18 cellular contexts compared by ENCODE assay signal in genomic region chr6:20808439-20808838, GRCh38.
A peak's percentile ranks its signal among the peaks of the same experiment; 100 is the strongest.
DNase-seq lines count a peak whose midpoint lies in the region; ATAC-seq and TF ChIP-seq lines count a peak whose summit lies in the region.
"Had no signal": no experiment of that assay in that cellular context is flagged by ENCODE, and none has a peak within 500 bp of the region (broad histone marks: within the 10 kb centered on the region; RNA-seq: fewer than 3 reads in every experiment).

No MANE protein-coding gene starts in this region.

- peaks cover 3% of the 10 kb centered on the region for H3K9me1 ChIP-seq in IMR-90 (ENCODE audit: insufficient read depth, low read length)

- no peak overlapping the region for H2BK120ac ChIP-seq in IMR-90 (ENCODE audit: low read depth, low read length)

- H3K9me3 ChIP-seq in GM23248 (ENCODE audit: low read depth) (peaks cover 5% of the 10 kb centered on the region), IMR-90 (ENCODE audit: control insufficient read depth, insufficient read depth, low read length) (no peaks in the 10 kb centered on the region; the same call in 1 of the 2 replicates), muscle layer of colon (ENCODE audit: low read length) (peaks cover 4% of the 10 kb centered on the region), subcutaneous abdominal adipose tissue (ENCODE audit: control insufficient read depth in 5 of 5, low read length in 5 of 5) (peaks cover 0 to 14% (median 8%) of the 10 kb centered on the region in 5 donors)
- H3K9me3 ChIP-seq: BE2C had no signal

- H3K4me2 ChIP-seq in GM23248 (ENCODE audit: unreplicated experiment) = no peak overlapping the region
- H3K4me2 ChIP-seq in IMR-90 (ENCODE audit: low read depth, low read length) = no peak overlapping the region
- H3K4me2 ChIP-seq: GM23338 had no signal

- H3K56ac ChIP-seq in IMR-90 (ENCODE audit: extremely low read depth, insufficient read depth, low read length) = no peak overlapping the region

- no peak overlapping the region for H4K8ac ChIP-seq in IMR-90 (ENCODE audit: low read depth in 2 of 2, low read length in 2 of 2)

- H4K20me1 ChIP-seq in GM23248 (ENCODE audit: insufficient read depth) (no peaks in the 10 kb centered on the region), IMR-90 (ENCODE audit: insufficient read depth, low read length) (no peaks in the 10 kb centered on the region)

- no peak overlapping the region for H3K14ac ChIP-seq in IMR-90 (replicated peaks; ENCODE audit: low read depth, low read length)

- no peak overlapping the region for H3K27ac Mint-ChIP-seq in immature natural killer cell
- H3K27ac Mint-ChIP-seq: IgD-negative memory B cell had no signal

- no peak overlapping the region for H3K27ac ChIP-seq in GM23248
- H3K27ac ChIP-seq in IMR-90 (ENCODE audit: insufficient read depth, low read length) = no peak overlapping the region
- peak overlapping the region; percentile 36 for H3K27ac ChIP-seq in muscle layer of colon (ENCODE audit: low read depth, low read length)
- H3K27ac ChIP-seq in subcutaneous abdominal adipose tissue (ENCODE audit: low read depth, low read length) = peak overlapping the region; percentile 35

- H3K4ac ChIP-seq in IMR-90 (ENCODE audit: low read depth, low read length) = no peak overlapping the region

- peaks cover 4 to 5% of the 10 kb centered on the region in 2 donors for H3K4me1 Mint-ChIP-seq in immature natural killer cell

- 0 out of 2 replicates have a peak, but pooled peaks cover 3% of the 10 kb centered on the region for H3K9me2 ChIP-seq in GM23248 (ENCODE audit: insufficient read depth)

- TF ChIP-seq POLR2A in IMR-90 (IDR thresholded peaks at IDR 0.05; ENCODE audit: low read depth, low read length) = no peak

- no peaks in the 10 kb centered on the region for H3K27me3 Mint-ChIP-seq in immature natural killer cell (ENCODE audit: low read depth in 3 of 3)
- H3K27me3 Mint-ChIP-seq: CD4-positive, CD25-positive, alpha-beta regulatory T cell; CD8-positive, alpha-beta memory T cell; IgD-negative memory B cell had no signal

- H3K23ac ChIP-seq in IMR-90 (ENCODE audit: low read depth, low read length) = no peak overlapping the region

- CTCF ChIA-PET in IMR-90 (lab: Yijun Ruan, JAX) = interaction anchor here (0.5 kb wide), 1 partner anchor 58 kb away, joined by 3 read pairs; no protein-coding TSS in a partner anchor

- dilution Hi-C loops in IMR-90 (cut with HindIII; ENCODE audit: low sequenced_read_pairs, unreplicated experiment) = no loop called here

- WGBS in GM23248 (ENCODE audit: low coverage in 1 of 2, low lambda C conversion rate in 2 of 2, missing lambda C conversion rate in 2 of 2), 2 experiments = 55% methylated on average over 2 of the region's 2 CpGs
- no CpG with 5 or more reads among the region's 2 CpGs for WGBS in IMR-90 (ENCODE audit: extremely low coverage in 2 of 2, insufficient read length in 1 of 2), 2 experiments

- TF ChIP-seq RAD21 in IMR-90 (IDR thresholded peaks at IDR 0.05; ENCODE audit: low read length) = no peak

- H3K18ac ChIP-seq in IMR-90 (ENCODE audit: low read depth, low read length) = peak overlapping the region; percentile 46; the same call in 1 of the 2 replicates

- ATAC-seq in IMR-90 (ENCODE audit: low read depth) = no peak
- ATAC-seq in GM21381 (IDR thresholded peaks at IDR 0.05; ENCODE audit: unreplicated experiment) = no peak
- ATAC-seq: GM23338 had no signal

- H3K36me3 ChIP-seq in GM23248 (ENCODE audit: low read depth) (peaks cover 3% of the 10 kb centered on the region; the same call in 1 of the 2 replicates), IMR-90 (ENCODE audit: control insufficient read depth, insufficient read depth, low read length) (no peaks in the 10 kb centered on the region), muscle layer of colon (ENCODE audit: insufficient read depth, low read length) (no peaks in the 10 kb centered on the region), subcutaneous abdominal adipose tissue (ENCODE audit: control insufficient read depth in 5 of 5, insufficient read depth in 5 of 5, low read length in 5 of 5) (no peaks in the 10 kb centered on the region)
- H3K36me3 ChIP-seq: BE2C had no signal

- 0 out of 2 replicates have a peak overlapping the region, but pooled peaks have one; percentile 32 for H2AFZ ChIP-seq in GM23248
- no peak overlapping the region for H2AFZ ChIP-seq in IMR-90 (replicated peaks; ENCODE audit: low read length, poor library complexity)
- H2AFZ ChIP-seq: GM23338 had no signal

- H3K9ac ChIP-seq in GM23248 (no peak overlapping the region), IMR-90 (ENCODE audit: low read depth, low read length) (no peak overlapping the region), muscle layer of colon (ENCODE audit: low read length) (no peak overlapping the region), subcutaneous abdominal adipose tissue (ENCODE audit: low read length in 5 of 5) (no peak overlapping the region)

- TF ChIP-seq CTCF in IMR-90 (conservative IDR thresholded peaks at IDR 0.05; ENCODE audit: low read depth, low read length) = no peak

- H3K4me1 ChIP-seq in GM23248 (ENCODE audit: insufficient read depth) (peaks cover 25% of the 10 kb centered on the region), IMR-90 (ENCODE audit: control insufficient read depth, insufficient read depth, low read length) (peaks cover 8% of the 10 kb centered on the region), muscle layer of colon (ENCODE audit: insufficient read depth, low read length) (peaks cover 33% of the 10 kb centered on the region), subcutaneous abdominal adipose tissue (ENCODE audit: control insufficient read depth in 5 of 5, insufficient read depth in 5 of 5, low read length in 5 of 5) (peaks cover 0 to 31% (median 14%) of the 10 kb centered on the region in 5 donors)

- no peaks in the 10 kb centered on the region for H3K27me3 ChIP-seq in GM23248 (replicated peaks; ENCODE audit: insufficient read depth)
- H3K27me3 ChIP-seq in IMR-90 (ENCODE audit: control insufficient read depth, insufficient read depth, low read length) = no peaks in the 10 kb centered on the region
- no peaks in the 10 kb centered on the region for H3K27me3 ChIP-seq in muscle layer of colon (ENCODE audit: control insufficient read depth in 1 of 2, insufficient read depth in 2 of 2, low read length in 2 of 2)
- H3K27me3 ChIP-seq in subcutaneous abdominal adipose tissue (ENCODE audit: control insufficient read depth in 5 of 5, insufficient read depth in 4 of 5, low read length in 5 of 5) = no peaks in the 10 kb centered on the region
- H3K27me3 ChIP-seq: BE2C had no signal

- no peak overlapping the region for H4K91ac ChIP-seq in IMR-90 (ENCODE audit: insufficient read depth, low read depth, low read length)

- intact Hi-C loops in IMR-90 (cut with micrococcal nuclease) = no loop called here

- no TSS peak for BruUV-seq in IMR-90 (replicated peaks; lab: Mats Ljungman, UMichigan)

- peaks cover 0 to 10% (median 3%) of the 10 kb centered on the region in 6 donors for H3K9me3 Mint-ChIP-seq in immature natural killer cell

- peaks cover 16% of the 10 kb centered on the region for H3F3A ChIP-seq in GM23248 (ENCODE audit: insufficient read depth)

- H2AK9ac ChIP-seq in IMR-90 (replicated peaks; ENCODE audit: low read depth, low read length, poor library complexity) = no peak overlapping the region

- DNase-seq in GM23248 = no peak
- no peak for DNase-seq in IMR-90
- DNase-seq in immature natural killer cell = no peak
- no peak for DNase-seq in stimulated activated CD4-positive, alpha-beta T cell treated with anti-CD3 and anti-CD28 coated beads, Interleukin-15, amount 100 ng/mL, for 24 hours
- DNase-seq: BE2C; C1 segment of cervical spinal cord; CD4-positive, CD25-positive, alpha-beta regulatory T cell; CD8-positive, alpha-beta memory T cell; DMS153; DMS79; GDM1; HCEC 1CT; KBM-7 had no signal

- H2BK5ac ChIP-seq in IMR-90 (ENCODE audit: low read depth, low read length, poor library complexity, severe bottlenecking) = no peak overlapping the region

- H3K4me3 ChIP-seq in GM23248 (no peak overlapping the region), IMR-90 (ENCODE audit: insufficient read depth, low read depth, low read length) (no peak overlapping the region), muscle layer of colon (ENCODE audit: low read depth in 1 of 2, low read length in 2 of 2) (no peak overlapping the region), subcutaneous abdominal adipose tissue (ENCODE audit: low read depth in 1 of 5, low read length in 5 of 5) (no peak overlapping the region)
- H3K4me3 ChIP-seq: GM23338 had no signal

- peak overlapping the region; percentile 70; the same call in 1 of the 2 replicates for H4K5ac ChIP-seq in IMR-90 (ENCODE audit: low read depth, low read length)

- H3K4me3 Mint-ChIP-seq in immature natural killer cell = no peak overlapping the region
- H3K4me3 Mint-ChIP-seq: CD4-positive, CD25-positive, alpha-beta regulatory T cell; CD8-positive, alpha-beta memory T cell; GM23338; IgD-negative memory B cell had no signal

- peaks cover 18 to 25% (median 20%) of the 10 kb centered on the region in 3 donors for H3K36me3 Mint-ChIP-seq in immature natural killer cell

- POLR2A ChIA-PET in IMR-90 (lab: Charles Lee; ENCODE audit: unreplicated experiment) = no interaction called here

- H2AK5ac ChIP-seq in IMR-90 (ENCODE audit: low read depth, low read length) = no peak overlapping the region

- H3K79me2 ChIP-seq in GM23248 (ENCODE audit: insufficient read depth) = no peaks in the 10 kb centered on the region

- H2BK15ac ChIP-seq in IMR-90 (ENCODE audit: low read depth, low read length) = no peak overlapping the region

- no peak overlapping the region for H2BK20ac ChIP-seq in IMR-90 (ENCODE audit: low read depth, low read length)

- in situ Hi-C loops in GM23248 (cut with MboI) (no loop called here), IMR-90 (cut with MboI; ENCODE audit: low sequenced_read_pairs) (no loop called here)

- H3K79me1 ChIP-seq in IMR-90 (ENCODE audit: low read depth in 1 of 2, low read length in 2 of 2) = peaks cover 3 to 5% of the 10 kb centered on the region in 2 experiments; a peak in 2 of 4 replicates

TF ChIP-seq in IMR-90, 13 proteins besides CTCF, POLR2A, EP300 and RAD21:
- TF ChIP-seq SMC3 (IDR thresholded peaks at IDR 0.05; ENCODE audit: low read depth, low read length) = no peak
- no peak for TF ChIP-seq NFE2L2 (IDR thresholded peaks at IDR 0.05; ENCODE audit: low read depth, low read length)
- TF ChIP-seq RCOR1 (IDR thresholded peaks at IDR 0.05; ENCODE audit: insufficient replicate concordance, low read length) = no peak

Comparison
In these comparisons a context has a peak if more than half of its experiments do, and no peak if none do; other contexts are left out.
1. H3K27ac ChIP-seq: peak in muscle layer of colon (single experiment) and subcutaneous abdominal adipose tissue (single experiment); none in GM23248 (single experiment) and IMR-90 (single experiment).